ENCODE assay signal across 1 cellular context in the genomic region with DNA sequence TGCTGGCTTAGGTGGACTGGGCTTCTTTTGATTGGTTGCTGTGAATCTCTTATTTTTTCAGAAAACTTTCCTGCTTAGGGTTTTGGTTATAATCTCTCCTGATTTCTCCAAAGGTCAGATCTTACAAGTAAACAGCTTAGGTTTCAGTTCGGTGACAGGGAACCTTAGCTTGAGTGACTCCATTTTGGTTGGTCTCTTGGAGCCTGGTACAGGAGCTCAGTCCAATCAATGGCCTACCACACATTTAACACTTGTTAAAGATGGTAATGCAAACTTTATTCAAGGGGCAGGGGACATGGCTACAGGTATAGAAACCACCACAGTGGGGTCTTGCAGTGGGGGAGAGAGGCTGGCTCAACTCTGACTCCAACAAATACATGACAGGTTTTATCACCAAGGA.
TF ChIP-seq lines count a peak whose summit lies in the region.

No MANE protein-coding gene starts in this region.

TF ChIP-seq in K562, 482 proteins besides CTCF, POLR2A, EP300 and RAD21 (continued from another document):
- TF ChIP-seq HSF4 (CRISPR knock-in tag; IDR thresholded peaks at IDR 0.05; ENCODE audit: borderline replicate concordance) (0 out of 2 replicates have a peak, but pooled peaks have one; percentile 17), ZNF311 (CRISPR knock-in tag; IDR thresholded peaks at IDR 0.05) (0 out of 2 replicates have a peak, but pooled peaks have one; percentile 54), ZNF408 (CRISPR knock-in tag; IDR thresholded peaks at IDR 0.05; ENCODE audit: low read depth) (no peak), ZNF140 (CRISPR knock-in tag; IDR thresholded peaks at IDR 0.05) (0 out of 2 replicates have a peak, but pooled peaks have one; percentile 47), GTF2A2 (tag; IDR thresholded peaks at IDR 0.05) (peak; percentile 83), SMARCC2 (IDR thresholded peaks at IDR 0.05; ENCODE audit: low read depth) (no peak), NR4A1 (CRISPR knock-in tag; IDR thresholded peaks at IDR 0.05) (no peak), NR4A1 (tag; IDR thresholded peaks at IDR 0.05) (peak; percentile 88; the same call in 1 of the 2 replicates), GABPA (tag; conservative IDR thresholded peaks at IDR 0.05; ENCODE audit: low read depth) (no peak), NR2C1 (IDR thresholded peaks at IDR 0.05) (no peak), NR2C1 (tag; IDR thresholded peaks at IDR 0.05) (peak; percentile 48; the same call in 1 of the 2 replicates), SMAD4 (CRISPR knock-in tag; conservative IDR thresholded peaks at IDR 0.05) (0 out of 2 replicates have a peak, but pooled peaks have one; percentile 23)
